15 cellular contexts compared by ENCODE assay signal in the genomic region with DNA sequence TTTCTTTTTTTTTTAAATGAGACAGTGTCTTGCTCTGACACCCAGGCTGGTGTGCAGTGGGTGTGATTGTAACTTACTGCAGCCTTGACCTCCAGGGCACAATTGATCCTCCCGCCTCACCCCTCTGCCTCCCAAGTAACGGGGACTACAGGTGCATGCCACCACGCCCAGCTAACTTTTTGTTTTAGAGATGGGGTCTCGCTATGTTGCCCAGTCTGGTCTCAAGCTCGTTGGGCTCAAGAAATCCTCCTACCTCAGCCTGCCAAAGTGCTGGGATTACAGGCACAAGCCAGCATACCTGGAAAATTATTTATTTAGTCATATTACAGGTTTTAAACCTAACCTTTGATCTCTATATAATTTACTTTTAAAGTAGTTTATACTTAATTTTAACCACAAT. TPM values are rescaled to one million over a fixed set of nuclear protein-coding genes. Genes with fewer than 3 reads are reported as not detected.
"Had no signal": no experiment of that assay in that cellular context is flagged by ENCODE, and none has a peak within 500 bp of the region (broad histone marks: within the 10 kb centered on the region; RNA-seq: fewer than 3 reads in every experiment).

No MANE protein-coding gene starts in this region.

- H3K4me3 Mint-ChIP-seq: natural killer cell treated with Interleukin-12 subunit alpha and Interleukin-12 subunit beta and Interleukin-15 and Interleukin-18, amount 100 ng/mL, for 72 hours had no signal

- H3K4me1 ChIP-seq: colonic mucosa, esophagus squamous epithelium, parathyroid adenoma, prostate gland had no signal

- H3K27me3 ChIP-seq: colonic mucosa, esophagus squamous epithelium had no signal

- H3K79me2 ChIP-seq: parathyroid adenoma had no signal

- H3K36me3 Mint-ChIP-seq: natural killer cell treated with Interleukin-12 subunit alpha and Interleukin-12 subunit beta and Interleukin-15 and Interleukin-18, amount 100 ng/mL, for 72 hours had no signal

- H3K9me3 Mint-ChIP-seq: natural killer cell treated with Interleukin-12 subunit alpha and Interleukin-12 subunit beta and Interleukin-15 and Interleukin-18, amount 100 ng/mL, for 72 hours had no signal

- H3K27ac Mint-ChIP-seq: natural killer cell treated with Interleukin-12 subunit alpha and Interleukin-12 subunit beta and Interleukin-15 and Interleukin-18, amount 100 ng/mL, for 72 hours had no signal

- H3K27ac ChIP-seq: colonic mucosa, esophagus squamous epithelium, parathyroid adenoma, prostate gland had no signal

- H3K9ac ChIP-seq: parathyroid adenoma had no signal

- H2AFZ ChIP-seq: parathyroid adenoma had no signal

- DNase-seq: cerebellar nuclear complex; colonic mucosa; dermis blood vessel endothelial cell; esophagus squamous epithelium; mammary epithelial cell; mucosa of descending colon; occipital lobe; stimulated activated CD4-positive, alpha-beta T cell treated with anti-CD3 and anti-CD28 coated beads, Interleukin-2, amount 100 ng/mL, for 48 hours; stimulated activated naive CD4-positive, alpha-beta T cell treated with Interleukin-2 at 50 U/mL for 16 hours; trophoblast cell had no signal

- H3K36me3 ChIP-seq: colonic mucosa, esophagus squamous epithelium, prostate gland had no signal

- H3K9me3 ChIP-seq: colonic mucosa, esophagus squamous epithelium, mucosa of descending colon, prostate gland had no signal

- H3K4me2 ChIP-seq: smooth muscle cell had no signal

- H3K4me3 ChIP-seq: colonic mucosa, esophagus squamous epithelium, mucosa of descending colon, prostate gland, smooth muscle cell had no signal

- ATAC-seq: mucosa of descending colon; natural killer cell treated with Interleukin-12 subunit alpha and Interleukin-12 subunit beta and Interleukin-15 and Interleukin-18, amount 100 ng/mL, for 72 hours had no signal

RNA-seq across cellular contexts. Expression of gene LRRC39, which starts 13.4 kb away (rescaled TPM):
- total RNA-seq: dermis blood vessel endothelial cell, epithelial cell of proximal tubule had no signal
- polyA plus RNA-seq: smooth muscle cell had no signal
